29 cellular contexts compared by ENCODE assay signal in genomic region chr11:132862137-132862536, GRCh38.
"Had no signal": no experiment of that assay in that cellular context is flagged by ENCODE, and none has a peak within 500 bp of the region (broad histone marks: within the 10 kb centered on the region; RNA-seq: fewer than 3 reads in every experiment).

No MANE protein-coding gene starts in this region.

- H3K79me2 ChIP-seq: parathyroid adenoma had no signal

- H3K36me3 Mint-ChIP-seq: naive thymus-derived CD4-positive, alpha-beta T cell; natural killer cell treated with Interleukin-12 subunit alpha and Interleukin-12 subunit beta and Interleukin-15 and Interleukin-18, amount 100 ng/mL, for 72 hours; stimulated activated memory B cell treated with anti-CD40 and anti-IgM and Interleukin-4, amounts not matched to agents 10 μg/mL and 1 μg/mL and 100 μg/mL, for 72 hours had no signal

- H3K9ac ChIP-seq: parathyroid adenoma had no signal

- H3K9me3 ChIP-seq: left ventricle myocardium inferior, neutrophil, right atrium auricular region, right lobe of liver, testis, thyroid gland, transverse colon, upper lobe of left lung, vagina had no signal

- H3K4me1 ChIP-seq: left ventricle myocardium inferior, right atrium auricular region, right lobe of liver, testis, thyroid gland, transverse colon, upper lobe of left lung, vagina had no signal

- H3K27me3 Mint-ChIP-seq: natural killer cell treated with Interleukin-12 subunit alpha and Interleukin-12 subunit beta and Interleukin-15 and Interleukin-18, amount 100 ng/mL, for 72 hours; stimulated activated memory B cell treated with anti-CD40 and anti-IgM and Interleukin-4, amounts not matched to agents 10 μg/mL and 1 μg/mL and 100 μg/mL, for 72 hours; stimulated activated naive CD8-positive, alpha-beta T cell treated with anti-CD3 and anti-CD28 coated beads, Interleukin-15, amount 100 ng/mL, for 72 hours had no signal

- H3K27ac Mint-ChIP-seq: naive thymus-derived CD4-positive, alpha-beta T cell; natural killer cell treated with Interleukin-12 subunit alpha and Interleukin-12 subunit beta and Interleukin-15 and Interleukin-18, amount 100 ng/mL, for 72 hours; progenitor cell of endocrine pancreas; stimulated activated memory B cell treated with anti-CD40 and anti-IgM and Interleukin-4, amounts not matched to agents 10 μg/mL and 1 μg/mL and 100 μg/mL, for 72 hours; stimulated activated naive CD8-positive, alpha-beta T cell treated with anti-CD3 and anti-CD28 coated beads, Interleukin-15, amount 100 ng/mL, for 72 hours had no signal

- H3K4me3 ChIP-seq: left ventricle myocardium inferior, lung, mucosa of descending colon, right atrium auricular region, right lobe of liver, smooth muscle cell, testis, thyroid gland, transverse colon, upper lobe of left lung, vagina had no signal

- H3K36me3 ChIP-seq: left ventricle myocardium inferior, neutrophil, right atrium auricular region, right lobe of liver, thyroid gland, transverse colon, upper lobe of left lung, vagina had no signal

- H3K4me2 ChIP-seq: smooth muscle cell had no signal

- H3K9me3 Mint-ChIP-seq: naive thymus-derived CD4-positive, alpha-beta T cell; neural crest cell; stimulated activated memory B cell treated with anti-CD40 and anti-IgM and Interleukin-4, amounts not matched to agents 10 μg/mL and 1 μg/mL and 100 μg/mL, for 72 hours; stimulated activated naive CD8-positive, alpha-beta T cell treated with anti-CD3 and anti-CD28 coated beads, Interleukin-15, amount 100 ng/mL, for 72 hours had no signal

- H3K4me1 Mint-ChIP-seq: naive thymus-derived CD4-positive, alpha-beta T cell; stimulated activated memory B cell treated with anti-CD40 and anti-IgM and Interleukin-4, amounts not matched to agents 10 μg/mL and 1 μg/mL and 100 μg/mL, for 72 hours; stimulated activated naive CD8-positive, alpha-beta T cell treated with anti-CD3 and anti-CD28 coated beads, Interleukin-15, amount 100 ng/mL, for 72 hours had no signal

- H3K4me3 Mint-ChIP-seq: naive thymus-derived CD4-positive, alpha-beta T cell; natural killer cell treated with Interleukin-12 subunit alpha and Interleukin-12 subunit beta and Interleukin-15 and Interleukin-18, amount 100 ng/mL, for 72 hours; neural crest cell; stimulated activated memory B cell treated with anti-CD40 and anti-IgM and Interleukin-4, amounts not matched to agents 10 μg/mL and 1 μg/mL and 100 μg/mL, for 72 hours; stimulated activated naive CD8-positive, alpha-beta T cell treated with anti-CD3 and anti-CD28 coated beads, Interleukin-15, amount 100 ng/mL, for 72 hours had no signal

- H3K27ac ChIP-seq: left ventricle myocardium inferior, neutrophil, parathyroid adenoma, right atrium auricular region, right lobe of liver, testis, thyroid gland, transverse colon, upper lobe of left lung, vagina had no signal

- DNase-seq: hippocampal formation; kidney; left colon; left ventricle myocardium inferior; midbrain; mucosa of descending colon; naive thymus-derived CD4-positive, alpha-beta T cell; occipital lobe; right lobe of liver; stimulated activated CD4-positive, alpha-beta T cell treated with anti-CD3 and anti-CD28 coated beads, Interleukin-1b, Interleukin-23, amount 100 ng/mL, for 48 hours; stimulated activated CD4-positive, alpha-beta T cell treated with anti-CD3 and anti-CD28 coated beads, Interleukin-2, amount 100 ng/mL, for 48 hours; stimulated activated CD4-positive, alpha-beta T cell treated with anti-CD3 and anti-CD28 coated beads, Interleukin-4, amount 100 ng/mL, for 4 hours; stimulated activated CD8-positive, alpha-beta memory T cell treated with anti-CD3 and anti-CD28 coated beads, Interleukin-4, amount 100 ng/mL, for 48 hours; stimulated activated naive CD4-positive, alpha-beta T cell treated with Interleukin-2 at 50 U/mL for 16 hours; stimulated activated naive CD8-positive, alpha-beta T cell treated with anti-CD3 and anti-CD28 coated beads, Interleukin-15, amount 100 ng/mL, for 72 hours; testis; thyroid gland; transverse colon; upper lobe of left lung had no signal

- H3K27me3 ChIP-seq: neutrophil, right atrium auricular region, right lobe of liver, testis, thyroid gland, transverse colon, upper lobe of left lung, vagina had no signal

- ATAC-seq: left colon; mucosa of descending colon; naive thymus-derived CD4-positive, alpha-beta T cell; natural killer cell treated with Interleukin-12 subunit alpha and Interleukin-12 subunit beta and Interleukin-15 and Interleukin-18, amount 100 ng/mL, for 72 hours; right lobe of liver; stimulated activated memory B cell treated with anti-CD40 and anti-IgM and Interleukin-4, amounts not matched to agents 10 μg/mL and 1 μg/mL and 100 μg/mL, for 72 hours; stimulated activated naive CD8-positive, alpha-beta T cell treated with anti-CD3 and anti-CD28 coated beads, Interleukin-15, amount 100 ng/mL, for 72 hours had no signal
